ENCODE assay signal across 8 cellular contexts in genomic region chr5:119269061-119269579, GRCh38.
DNase-seq lines count a peak whose midpoint lies in the region; ATAC-seq and TF ChIP-seq lines count a peak whose summit lies in the region.

No MANE protein-coding gene starts in this region.

- H3K9ac ChIP-seq in ES-I3 (ENCODE audit: low read depth, low read length) (peak overlapping the region; percentile 76), Karpas-422 (ENCODE audit: low read length) (peak overlapping the region; percentile 84), mucosa of stomach (ENCODE audit: low read length) (peak overlapping the region; percentile 91)

- peak; percentile 73 for DNase-seq in Karpas-422
- DNase-seq in WERI-Rb-1 = peak; percentile 39
- DNase-seq in endothelial cell (ENCODE audit: low spot score) = peak; percentile 35
- DNase-seq in aorta = no peak
- no peak for DNase-seq in NOMO-1 treated with DMSO at 0.1 percent for 48 hours (lab: John Stamatoyannopoulos, UW; ENCODE audit: unreplicated experiment)

- H3K9me2 ChIP-seq in Karpas-422 (replicated peaks; ENCODE audit: insufficient read depth, low read length) = no peaks in the 10 kb centered on the region

- WGBS in aorta, 2 donors = 1% methylated on average over 23 of the region's 23 CpGs

- intact Hi-C loops in aorta (cut with DNase I) = loop anchor here in 1 of 2 donors (2.0 kb wide), 1 partner anchor 66 kb away; no protein-coding TSS in a partner anchor

- no peaks in the 10 kb centered on the region for H4K20me1 ChIP-seq in Karpas-422 (ENCODE audit: insufficient read depth, low read depth, low read length)

- peaks cover 11% of the 10 kb centered on the region for H3K36me3 Mint-ChIP-seq in endothelial cell (ENCODE audit: low read depth, unreplicated experiment)

- ATAC-seq in GM21529 (IDR thresholded peaks at IDR 0.05; ENCODE audit: unreplicated experiment) = peak; percentile 1
- peak; percentile 2 for ATAC-seq in aorta (ENCODE audit: low FRiP score)

- H3K4me3 ChIP-seq in Karpas-422 (ENCODE audit: low read length) (peak overlapping the region; percentile 89), WERI-Rb-1 (ENCODE audit: low read depth, low read length) (peak overlapping the region; percentile 61), mucosa of stomach (ENCODE audit: low read length) (peak overlapping the region; percentile 93), aorta (ENCODE audit: low read length in 2 of 2) (peak overlapping the region; percentile 71 to 79)

- H3K27ac ChIP-seq in Karpas-422 (ENCODE audit: low read length) = peak overlapping the region; percentile 62
- peak overlapping the region; percentile 83 for H3K27ac ChIP-seq in WERI-Rb-1
- H3K27ac ChIP-seq in aorta (ENCODE audit: low read depth in 1 of 2, low read length in 2 of 2) = peak overlapping the region; percentile 47 to 74

- peak overlapping the region; percentile 96 for H3K4me2 ChIP-seq in Karpas-422 (ENCODE audit: low read depth, low read length, poor library complexity, severe bottlenecking)

- peak overlapping the region; percentile 90 for H3K27ac Mint-ChIP-seq in endothelial cell (ENCODE audit: unreplicated experiment)

- no peaks in the 10 kb centered on the region for H3K9me3 Mint-ChIP-seq in endothelial cell (ENCODE audit: unreplicated experiment)

- H3K9me3 ChIP-seq in ES-I3 (ENCODE audit: control insufficient read depth, insufficient read depth, low read length) (no peaks in the 10 kb centered on the region), Karpas-422 (ENCODE audit: low read length) (no peaks in the 10 kb centered on the region), WERI-Rb-1 (ENCODE audit: severe bottlenecking) (no peaks in the 10 kb centered on the region), mucosa of stomach (ENCODE audit: control insufficient read depth, low read length) (no peaks in the 10 kb centered on the region), aorta (ENCODE audit: control insufficient read depth, low read length) (no peaks in the 10 kb centered on the region)

- peaks cover 15% of the 10 kb centered on the region for H3K4me1 Mint-ChIP-seq in endothelial cell (ENCODE audit: unreplicated experiment)

- peaks cover 10% of the 10 kb centered on the region for H3K27me3 Mint-ChIP-seq in endothelial cell (ENCODE audit: unreplicated experiment)

- no peaks in the 10 kb centered on the region for H3K36me3 ChIP-seq in ES-I3 (ENCODE audit: insufficient read depth, low read length)
- H3K36me3 ChIP-seq in Karpas-422 (ENCODE audit: insufficient read depth, low read length) = no peaks in the 10 kb centered on the region
- peaks cover 4% of the 10 kb centered on the region; the same call in 1 of the 2 replicates for H3K36me3 ChIP-seq in WERI-Rb-1
- H3K36me3 ChIP-seq in mucosa of stomach (ENCODE audit: control insufficient read depth, insufficient read depth, low read length) = no peaks in the 10 kb centered on the region
- H3K36me3 ChIP-seq in aorta (ENCODE audit: control insufficient read depth in 1 of 2, insufficient read depth in 2 of 2, low read length in 1 of 2) = no peaks in the 10 kb centered on the region

- H3K4me1 ChIP-seq in ES-I3 (ENCODE audit: insufficient read depth, low read length) = peaks cover 13% of the 10 kb centered on the region
- peaks cover 59% of the 10 kb centered on the region for H3K4me1 ChIP-seq in Karpas-422 (ENCODE audit: low read length)
- peaks cover 41% of the 10 kb centered on the region for H3K4me1 ChIP-seq in mucosa of stomach (ENCODE audit: control insufficient read depth, insufficient read depth, low read length)
- H3K4me1 ChIP-seq in aorta (ENCODE audit: control insufficient read depth in 1 of 2, insufficient read depth in 2 of 2, low read length in 2 of 2) = peaks cover 0 to 9% of the 10 kb centered on the region in 2 donors

- no peak for TF ChIP-seq CTCF in WERI-Rb-1 (IDR thresholded peaks at IDR 0.05; ENCODE audit: low read depth, low read length)
- TF ChIP-seq CTCF in endothelial cell (IDR thresholded peaks at IDR 0.05; ENCODE audit: unreplicated experiment) = no peak

- H3K4me3 Mint-ChIP-seq in endothelial cell (ENCODE audit: unreplicated experiment) = peak overlapping the region; percentile 95

- peak overlapping the region; percentile 72; the same call in 1 of the 2 replicates for H2AFZ ChIP-seq in Karpas-422 (ENCODE audit: low read length)

- H3K27me3 ChIP-seq in Karpas-422 (ENCODE audit: low read length) (no peaks in the 10 kb centered on the region), WERI-Rb-1 (ENCODE audit: insufficient read depth, low read depth, severe bottlenecking) (no peaks in the 10 kb centered on the region), mucosa of stomach (ENCODE audit: control insufficient read depth, insufficient read depth, low read length) (no peaks in the 10 kb centered on the region), aorta (ENCODE audit: control insufficient read depth in 1 of 2, insufficient read depth in 2 of 2, low read length in 1 of 2) (no peaks in the 10 kb centered on the region)

- H3K79me2 ChIP-seq in Karpas-422 (ENCODE audit: low read length) = peaks cover 15% of the 10 kb centered on the region; the same call in 1 of the 2 replicates

Comparison
In these comparisons a context has a peak if more than half of its experiments do, and no peak if none do; other contexts are left out.
1. DNase-seq: peak in Karpas-422 (single experiment), WERI-Rb-1 (single experiment) and endothelial cell (single experiment); none in aorta (0 of 2) and NOMO-1 treated with DMSO at 0.1 percent for 48 hours (single experiment).
2. Peak in every context shown above with its lines, with median percentiles within 50 percentile points of each other: H3K9ac ChIP-seq, H3K27ac ChIP-seq and H3K4me3 ChIP-seq.